Comparison of ENCODE assay signal across 18 cellular contexts in genomic region chr5:96993760-96994159, GRCh38. TPM values are rescaled to one million over a fixed set of nuclear protein-coding genes. Genes with fewer than 3 reads are reported as not detected.
A peak's percentile ranks its signal among the peaks of the same experiment; 100 is the strongest.
DNase-seq lines count a peak whose midpoint lies in the region; ATAC-seq and TF ChIP-seq lines count a peak whose summit lies in the region.
"Had no signal": no experiment of that assay in that cellular context is flagged by ENCODE, and none has a peak within 500 bp of the region (broad histone marks: within the 10 kb centered on the region; RNA-seq: fewer than 3 reads in every experiment).

No MANE protein-coding gene starts in this region.

- no peak for DNase-seq in activated CD4-positive, CD25-positive, alpha-beta regulatory T cell (lab: John Stamatoyannopoulos, UW)
- no peak for DNase-seq in CD4-positive, alpha-beta T cell
- no peak for DNase-seq in activated T-helper 2 cell treated with anti-CD3 and anti-CD28 coated beads, Interferon-gamma antibody, Interleukin-2, Interleukin-4, amounts not matched to agents 10 μg/mL and 5 μg/mL and 100 μg/mL, durations not matched to agents 14 hours and 24 hours and 36 hours (ENCODE audit: low spot score)
- DNase-seq in nephron progenitor cell (no peak), NCI-H1694 (lab: John Stamatoyannopoulos, UW) (no peak), mesenteric fat pad (ENCODE audit: low spot score) (no peak), ureter (ENCODE audit: low spot score) (no peak)
- DNase-seq: BE2C, DMS53, NCI-H2029 treated with DMSO at 0.1 percent for 48 hours, NCI-H526 treated with DMSO at 0.1 percent for 48 hours, PC-9, SJCRH30 had no signal

- peaks cover 79% of the 10 kb centered on the region for H3K36me3 Mint-ChIP-seq in CD4-positive, alpha-beta T cell (ENCODE audit: low read depth)
- H3K36me3 Mint-ChIP-seq in activated T-helper 2 cell treated with anti-CD3 and anti-CD28 coated beads, Interferon-gamma antibody, Interleukin-2, Interleukin-4, amounts not matched to agents 10 μg/mL and 5 μg/mL and 100 μg/mL, durations not matched to agents 14 hours and 24 hours and 36 hours (ENCODE audit: low read depth), result peaks cover 70% of the 10 kb centered on the region
- peaks cover 27% of the 10 kb centered on the region for H3K36me3 Mint-ChIP-seq in nephron progenitor cell (ENCODE audit: low read depth)

- POLR2A ChIA-PET in CD4-positive, alpha-beta T cell (lab: Charles Lee), result interaction anchor here (0.7 to 1.0 kb wide), 2 partner anchors 31 to 36 kb away, joined by 3 read pairs; no protein-coding TSS in a partner anchor

- H3K27me3 ChIP-seq in CD4-positive, alpha-beta T cell (ENCODE audit: control insufficient read depth, insufficient read depth, low read length), result no peaks in the 10 kb centered on the region
- H3K27me3 ChIP-seq: BE2C, SJCRH30 had no signal

- no peaks in the 10 kb centered on the region for H3K27me3 Mint-ChIP-seq in CD4-positive, alpha-beta T cell
- no peaks in the 10 kb centered on the region for H3K27me3 Mint-ChIP-seq in activated T-helper 2 cell treated with anti-CD3 and anti-CD28 coated beads, Interferon-gamma antibody, Interleukin-2, Interleukin-4, amounts not matched to agents 10 μg/mL and 5 μg/mL and 100 μg/mL, durations not matched to agents 14 hours and 24 hours and 36 hours (ENCODE audit: low read depth)
- H3K27me3 Mint-ChIP-seq in nephron progenitor cell (ENCODE audit: low read depth, poor library complexity), result no peaks in the 10 kb centered on the region

- H3K27ac ChIP-seq in CD4-positive, alpha-beta T cell (ENCODE audit: low read depth, low read length), result no peak overlapping the region
- H3K27ac ChIP-seq: 22Rv1, PC-9, SJCRH30 had no signal

- H3K9me3 ChIP-seq in CD4-positive, alpha-beta T cell (ENCODE audit: control insufficient read depth, low read length), result no peaks in the 10 kb centered on the region
- H3K9me3 ChIP-seq: BE2C had no signal

- intact Hi-C loops in CD4-positive, alpha-beta T cell (cut with DNase I, micrococcal nuclease), result no loop called here
- intact Hi-C loops in activated T-helper 2 cell treated with anti-CD3 and anti-CD28 coated beads, Interferon-gamma antibody, Interleukin-2, Interleukin-4, amounts not matched to agents 10 μg/mL and 5 μg/mL and 100 μg/mL, durations not matched to agents 14 hours and 24 hours and 36 hours (cut with micrococcal nuclease), result no loop called here

- H3K27ac Mint-ChIP-seq in CD4-positive, alpha-beta T cell, result peak overlapping the region; percentile 43
- H3K27ac Mint-ChIP-seq in activated T-helper 2 cell treated with anti-CD3 and anti-CD28 coated beads, Interferon-gamma antibody, Interleukin-2, Interleukin-4, amounts not matched to agents 10 μg/mL and 5 μg/mL and 100 μg/mL, durations not matched to agents 14 hours and 24 hours and 36 hours, result peak overlapping the region; percentile 8
- peak overlapping the region; percentile 21 for H3K27ac Mint-ChIP-seq in nephron progenitor cell
- H3K27ac Mint-ChIP-seq: CD14-positive monocyte had no signal

- CTCF ChIA-PET in CD4-positive, alpha-beta T cell (lab: Charles Lee), result interaction anchor here (1.6 kb wide), 1 partner anchor 125 kb away, joined by 5 read pairs; no protein-coding TSS in a partner anchor

- H3K4me1 Mint-ChIP-seq in CD4-positive, alpha-beta T cell (ENCODE audit: low read depth), result peaks cover 57% of the 10 kb centered on the region
- peaks cover 33% of the 10 kb centered on the region for H3K4me1 Mint-ChIP-seq in activated T-helper 2 cell treated with anti-CD3 and anti-CD28 coated beads, Interferon-gamma antibody, Interleukin-2, Interleukin-4, amounts not matched to agents 10 μg/mL and 5 μg/mL and 100 μg/mL, durations not matched to agents 14 hours and 24 hours and 36 hours (ENCODE audit: low read depth)
- H3K4me1 Mint-ChIP-seq in nephron progenitor cell, result no peaks in the 10 kb centered on the region
- H3K4me1 Mint-ChIP-seq: CD14-positive monocyte had no signal

- no peaks in the 10 kb centered on the region for H3K9me3 Mint-ChIP-seq in CD4-positive, alpha-beta T cell
- H3K9me3 Mint-ChIP-seq in activated T-helper 2 cell treated with anti-CD3 and anti-CD28 coated beads, Interferon-gamma antibody, Interleukin-2, Interleukin-4, amounts not matched to agents 10 μg/mL and 5 μg/mL and 100 μg/mL, durations not matched to agents 14 hours and 24 hours and 36 hours, result peaks cover 5% of the 10 kb centered on the region
- no peaks in the 10 kb centered on the region for H3K9me3 Mint-ChIP-seq in nephron progenitor cell
- H3K9me3 Mint-ChIP-seq: CD14-positive monocyte had no signal

- ATAC-seq in activated CD4-positive, CD25-positive, alpha-beta regulatory T cell treated with anti-CD3 and anti-CD28 coated beads, Interleukin-2, amount 50 U/mL, for 24 hours, result peak; percentile 56 to 68
- no peak for ATAC-seq in CD4-positive, alpha-beta T cell (ENCODE audit: poor library complexity)
- ATAC-seq: K562, Right ventricle myocardium inferior had no signal

- H3K4me3 Mint-ChIP-seq in CD4-positive, alpha-beta T cell, result no peak overlapping the region
- no peak overlapping the region for H3K4me3 Mint-ChIP-seq in activated T-helper 2 cell treated with anti-CD3 and anti-CD28 coated beads, Interferon-gamma antibody, Interleukin-2, Interleukin-4, amounts not matched to agents 10 μg/mL and 5 μg/mL and 100 μg/mL, durations not matched to agents 14 hours and 24 hours and 36 hours (ENCODE audit: low read depth)
- no peak overlapping the region for H3K4me3 Mint-ChIP-seq in nephron progenitor cell
- H3K4me3 Mint-ChIP-seq: CD14-positive monocyte had no signal

- TF ChIP-seq CTCF in CD4-positive, alpha-beta T cell (IDR thresholded peaks at IDR 0.05), result no peak
- no peak for TF ChIP-seq CTCF in nephron progenitor cell (IDR thresholded peaks at IDR 0.05)

RNA-seq across cellular contexts. Expression of gene LNPEP, which starts 57.9 kb away (rescaled TPM):
- 10 to 100 TPM; 52.0 to 52.7 TPM for total RNA-seq in CD4-positive, alpha-beta T cell
- 37.5 and 37.9 TPM in 2 replicates for total RNA-seq in activated T-helper 2 cell treated with anti-CD3 and anti-CD28 coated beads, Interferon-gamma antibody, Interleukin-2, Interleukin-4, amounts not matched to agents 10 μg/mL and 5 μg/mL and 100 μg/mL, durations not matched to agents 14 hours and 24 hours and 36 hours
- total RNA-seq in mesenteric fat pad, result 132 TPM
- total RNA-seq in ureter, result 56.3 TPM
